In the genomic region with DNA sequence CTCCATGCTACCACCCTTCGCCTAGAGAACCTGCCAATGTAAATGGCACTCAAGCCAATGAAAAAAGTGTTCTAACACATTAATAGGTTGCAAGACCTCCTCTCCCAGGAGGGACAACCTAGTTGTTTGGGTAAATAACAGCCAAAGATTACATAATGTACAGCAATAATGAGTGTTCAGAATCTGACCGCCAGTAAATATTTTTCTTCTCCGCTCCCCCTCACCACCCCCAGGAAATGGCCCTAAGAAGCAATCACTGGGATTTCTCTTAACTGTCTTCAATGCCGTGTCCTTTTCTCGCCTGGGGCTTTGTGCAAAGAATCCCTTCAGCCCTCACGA, we compare ENCODE assay signal across 8 cellular contexts. TPM values are rescaled to one million over a fixed set of nuclear protein-coding genes. Genes with fewer than 3 reads are reported as not detected.
A peak's percentile ranks its signal among the peaks of the same experiment; 100 is the strongest.
DNase-seq lines count a peak whose midpoint lies in the region; ATAC-seq and TF ChIP-seq lines count a peak whose summit lies in the region.

No MANE protein-coding gene starts in this region.

- intact Hi-C loops in colonic mucosa (cut with DNase I) = loop anchor here (5.0 kb wide), 3 partner anchors 46 to 106 kb away; a partner anchor contains a TSS

- H3K4me3 ChIP-seq in NT2/D1 (ENCODE audit: insufficient read length, low read depth) (peak overlapping the region; percentile 85), colonic mucosa (peak overlapping the region; percentile 89)

- H3K27ac Mint-ChIP-seq in activated CD4-positive, alpha-beta T cell treated with anti-CD3 and anti-CD28 coated beads, Interleukin-2, amount 10 ng/mL, durations not matched to agents 7 days and 5 days = peak overlapping the region; percentile 96

- H3K9me3 Mint-ChIP-seq in activated CD4-positive, alpha-beta T cell treated with anti-CD3 and anti-CD28 coated beads, Interleukin-2, amount 10 ng/mL, durations not matched to agents 7 days and 5 days = no peaks in the 10 kb centered on the region

- H3K4me3 Mint-ChIP-seq in activated CD4-positive, alpha-beta T cell treated with anti-CD3 and anti-CD28 coated beads, Interleukin-2, amount 10 ng/mL, durations not matched to agents 7 days and 5 days = peak overlapping the region; percentile 86

- POLR2A ChIA-PET in activated CD4-positive, alpha-beta T cell treated with anti-CD3 and anti-CD28 coated beads, Interleukin-2, amount 10 ng/mL, durations not matched to agents 7 days and 5 days (lab: Charles Lee) = interaction anchor here (0.6 kb wide), 1 partner anchor 1567 kb away, joined by 4 read pairs; no protein-coding TSS in a partner anchor

- no peak for TF ChIP-seq POLR2A in GM18505 (IDR thresholded peaks at IDR 0.05; ENCODE audit: borderline replicate concordance, extremely low read depth, insufficient read depth, insufficient read length)

- no peaks in the 10 kb centered on the region for H3K27me3 ChIP-seq in NT2/D1 (ENCODE audit: insufficient read depth, insufficient read length)
- no peaks in the 10 kb centered on the region for H3K27me3 ChIP-seq in colonic mucosa

- H3K4me1 ChIP-seq in NT2/D1 (ENCODE audit: insufficient read depth, insufficient read length) (no peaks in the 10 kb centered on the region), colonic mucosa (peaks cover 6% of the 10 kb centered on the region)

- DNase-seq in activated CD4-positive, alpha-beta T cell treated with anti-CD3 and anti-CD28 coated beads, Interleukin-2, amount 10 ng/mL, durations not matched to agents 7 days and 5 days = no peak
- no peak for DNase-seq in activated CD4-positive, alpha-beta T cell treated with anti-CD3 and anti-CD28 coated beads, Interleukin-2, amount 50 U/mL, for 1 hour
- DNase-seq in NT2/D1 (ENCODE audit: low read depth, low spot score) (no peak), colonic mucosa (peak; percentile 25), myocyte (ENCODE audit: low read depth) (peak; percentile 10), ecto neural progenitor cell (ENCODE audit: low spot score) (no peak), hippocampal formation (lab: John Stamatoyannopoulos, UW) (no peak)

- no peaks in the 10 kb centered on the region for H3K9me3 ChIP-seq in NT2/D1 (ENCODE audit: insufficient read depth, low read length)
- no peaks in the 10 kb centered on the region for H3K9me3 ChIP-seq in colonic mucosa

- TF ChIP-seq CTCF in colonic mucosa (IDR thresholded peaks at IDR 0.05) = no peak

- peak overlapping the region; percentile 82 for H3K27ac ChIP-seq in colonic mucosa

- peak overlapping the region; percentile 85 for H3K9ac ChIP-seq in NT2/D1 (ENCODE audit: insufficient read length, low read depth)
- peak overlapping the region; percentile 93 to 94 for H3K9ac ChIP-seq in colonic mucosa (ENCODE audit: low read depth in 2 of 2, low read length in 2 of 2)

- H3K27me3 Mint-ChIP-seq in activated CD4-positive, alpha-beta T cell treated with anti-CD3 and anti-CD28 coated beads, Interleukin-2, amount 10 ng/mL, durations not matched to agents 7 days and 5 days = no peaks in the 10 kb centered on the region

- CTCF ChIA-PET in activated CD4-positive, alpha-beta T cell treated with anti-CD3 and anti-CD28 coated beads, Interleukin-2, amount 10 ng/mL, durations not matched to agents 7 days and 5 days (lab: Charles Lee) = interaction anchor here (0.5 to 0.8 kb wide), 3 partner anchors 10 to 118 kb away, joined by 3 to 6 read pairs (median 3); no protein-coding TSS in a partner anchor

- H3K4me1 Mint-ChIP-seq in activated CD4-positive, alpha-beta T cell treated with anti-CD3 and anti-CD28 coated beads, Interleukin-2, amount 10 ng/mL, durations not matched to agents 7 days and 5 days = peaks cover 49% of the 10 kb centered on the region

- H3K36me3 ChIP-seq in NT2/D1 (ENCODE audit: insufficient read depth, insufficient read length, low read length) (no peaks in the 10 kb centered on the region), colonic mucosa (no peaks in the 10 kb centered on the region)

- no peak for ATAC-seq in GM18505 (IDR thresholded peaks at IDR 0.05; ENCODE audit: unreplicated experiment)

- peaks cover 3% of the 10 kb centered on the region for H3K36me3 Mint-ChIP-seq in activated CD4-positive, alpha-beta T cell treated with anti-CD3 and anti-CD28 coated beads, Interleukin-2, amount 10 ng/mL, durations not matched to agents 7 days and 5 days (ENCODE audit: low read depth)

RNA-seq across cellular contexts. Expression of a gene that starts 0.5 kb away (rescaled TPM):
- 10 to 100 TPM; 31.4 to 32.0 TPM for total RNA-seq in activated CD4-positive, alpha-beta T cell treated with anti-CD3 and anti-CD28 coated beads, Interleukin-2, amount 10 ng/mL, durations not matched to agents 7 days and 5 days
- total RNA-seq in colonic mucosa (10 to 100 TPM; 23.9 to 52.6 TPM), myocyte (5.3 and 9.9 TPM in 2 replicates)
- 3.0 TPM for polyA plus RNA-seq in myocyte (2012)

RNA-seq across cellular contexts. Expression of a gene that starts 0.9 kb away (rescaled TPM):
- 100 to 1,000 TPM; 134 to 147 TPM for total RNA-seq in activated CD4-positive, alpha-beta T cell treated with anti-CD3 and anti-CD28 coated beads, Interleukin-2, amount 10 ng/mL, durations not matched to agents 7 days and 5 days
- total RNA-seq in colonic mucosa (100 to 1,000 TPM; 159 to 199 TPM), myocyte (87.0 and 93.9 TPM in 2 replicates)
- polyA plus RNA-seq in myocyte (2012) = 121 TPM

RNA-seq across cellular contexts. Expression of a gene that starts 45.0 kb away (rescaled TPM):
- total RNA-seq in activated CD4-positive, alpha-beta T cell treated with anti-CD3 and anti-CD28 coated beads, Interleukin-2, amount 10 ng/mL, durations not matched to agents 7 days and 5 days = 100 to 1,000 TPM in 1 of 2 experiments, 10 to 100 TPM in 1; 98.4 to 106 TPM
- total RNA-seq in colonic mucosa = 100 to 1,000 TPM in 1 of 2 donors, 10 to 100 TPM in 1; 90.1 to 126 TPM
- 45.4 and 54.0 TPM in 2 replicates for total RNA-seq in myocyte
- polyA plus RNA-seq in myocyte (2012) = 32.4 TPM

Comparison
In these comparisons a context has a peak if more than half of its experiments do, and no peak if none do; other contexts are left out.
1. DNase-seq: peak in colonic mucosa (single experiment) and myocyte (single experiment); none in activated CD4-positive, alpha-beta T cell treated with anti-CD3 and anti-CD28 coated beads, Interleukin-2, amount 10 ng/mL, durations not matched to agents 7 days and 5 days (single experiment), activated CD4-positive, alpha-beta T cell treated with anti-CD3 and anti-CD28 coated beads, Interleukin-2, amount 50 U/mL, for 1 hour (single experiment), NT2/D1 (single experiment), ecto neural progenitor cell (single experiment) and hippocampal formation (0 of 2).